ENCODE assay signal across 8 cellular contexts in the genomic region with DNA sequence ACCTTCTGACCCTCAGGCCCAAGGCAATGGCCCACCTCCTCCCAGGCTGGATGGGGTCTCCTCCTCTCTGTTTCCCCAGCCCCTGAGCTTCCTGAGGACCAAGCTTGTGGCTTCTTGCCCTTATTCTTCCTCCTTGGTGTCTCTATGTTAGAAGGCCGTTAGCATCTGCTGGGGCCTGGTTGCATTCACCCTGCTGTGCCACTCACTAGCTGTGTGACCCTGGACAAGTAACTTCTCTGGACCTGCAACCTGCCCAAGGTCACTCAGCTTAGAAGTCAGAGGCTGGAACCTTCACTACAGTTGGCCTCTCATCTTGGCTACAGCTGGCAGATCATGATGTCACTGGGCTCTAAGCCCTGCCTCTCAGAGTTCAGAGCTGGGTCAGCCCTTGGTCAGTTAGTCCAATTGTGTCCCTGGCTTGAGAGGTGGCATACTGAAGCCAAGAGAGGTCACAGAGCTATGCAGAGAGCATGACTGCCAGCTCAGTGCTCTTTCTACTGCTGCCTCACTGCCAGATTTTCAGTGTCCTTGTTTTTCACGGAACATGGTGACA. TPM values are rescaled to one million over a fixed set of nuclear protein-coding genes. Genes with fewer than 3 reads are reported as not detected.
A peak's percentile ranks its signal among the peaks of the same experiment; 100 is the strongest.
DNase-seq lines count a peak whose midpoint lies in the region; ATAC-seq and TF ChIP-seq lines count a peak whose summit lies in the region.

No MANE protein-coding gene starts in this region.

- H3K9me3 ChIP-seq in BLaER1 treated with 17β-estradiol and CSF1 and Interleukin-3, amounts not matched to agents 10 nM and 100 nM (replicated peaks in 1 of 11), result no peaks in the 10 kb centered on the region
- H3K9me3 ChIP-seq in RWPE2 (ENCODE audit: severe bottlenecking) (no peaks in the 10 kb centered on the region), trophoblast cell (ENCODE audit: insufficient read depth, low read depth, low read length) (no peaks in the 10 kb centered on the region)

- peak overlapping the region; percentile 96 to 100 (median 99) for H3K4me2 ChIP-seq in BLaER1 treated with 17β-estradiol and CSF1 and Interleukin-3, amounts not matched to agents 10 nM and 100 nM
- no peak overlapping the region for H3K4me2 ChIP-seq in trophoblast cell (ENCODE audit: low read length)

- H4K8ac ChIP-seq in trophoblast cell (ENCODE audit: low read depth, low read length), result no peak overlapping the region

- H4K91ac ChIP-seq in trophoblast cell (ENCODE audit: low read depth, low read length), result no peak overlapping the region

- H4K20me1 ChIP-seq in BLaER1 treated with 17β-estradiol and CSF1 and Interleukin-3, amounts not matched to agents 10 nM and 100 nM, result 0 out of 22 replicates have a peak, but pooled peaks cover 0 to 6% (median 0%) of the 10 kb centered on the region in 11 experiments

- DNase-seq in RWPE2 (ENCODE audit: low spot score) (peak; percentile 25), fibroblast of mammary gland (ENCODE audit: low read depth) (peak; percentile 86), trophoblast cell (no peak), NOMO-1 (lab: John Stamatoyannopoulos, UW; ENCODE audit: unreplicated experiment in 2 of 2) (no peak), hippocampal formation (lab: John Stamatoyannopoulos, UW) (no peak), NOMO-1 treated with DMSO at 0.1 percent for 48 hours (lab: John Stamatoyannopoulos, UW; ENCODE audit: unreplicated experiment) (no peak)

- no CpG with 5 or more reads among the region's 2 CpGs for WGBS in trophoblast cell (ENCODE audit: extremely low coverage, insufficient coverage, insufficient read length)

- H3K23ac ChIP-seq in trophoblast cell (ENCODE audit: low read length), result peak overlapping the region; percentile 3

- H3K27ac ChIP-seq in BLaER1 treated with 17β-estradiol and CSF1 and Interleukin-3, amounts not matched to agents 10 nM and 100 nM, result peak overlapping the region in 4 of 11 experiments; percentile 30 to 81 (median 71); a peak in 6 of 22 replicates
- H3K27ac ChIP-seq in RWPE2 (ENCODE audit: poor library complexity, severe bottlenecking), result peak overlapping the region; percentile 100
- no peak overlapping the region for H3K27ac ChIP-seq in trophoblast cell (ENCODE audit: low read depth, low read length)

- no peak overlapping the region for H2BK120ac ChIP-seq in trophoblast cell (ENCODE audit: insufficient read depth, low read length, poor library complexity)

- no peak overlapping the region for H3K14ac ChIP-seq in trophoblast cell (ENCODE audit: low read length)

- no peaks in the 10 kb centered on the region for H3K36me3 ChIP-seq in BLaER1 treated with 17β-estradiol and CSF1 and Interleukin-3, amounts not matched to agents 10 nM and 100 nM
- H3K36me3 ChIP-seq in RWPE2 (ENCODE audit: low read depth) (peaks cover 17% of the 10 kb centered on the region), trophoblast cell (ENCODE audit: control insufficient read depth in 1 of 2, insufficient read depth in 2 of 2, low read length in 2 of 2) (no peaks in the 10 kb centered on the region)

- peaks cover 11% of the 10 kb centered on the region for H3K79me1 ChIP-seq in trophoblast cell (ENCODE audit: low read length)

- H2BK12ac ChIP-seq in trophoblast cell (ENCODE audit: low read length), result no peak overlapping the region

- no peak overlapping the region for H2AFZ ChIP-seq in trophoblast cell (ENCODE audit: insufficient read depth, low read length, poor library complexity)

- H3K4me3 ChIP-seq in BLaER1 treated with 17β-estradiol and CSF1 and Interleukin-3, amounts not matched to agents 10 nM and 100 nM, result no peak overlapping the region
- H3K4me3 ChIP-seq in RWPE2 (ENCODE audit: severe bottlenecking), result no peak overlapping the region
- no peak overlapping the region for H3K4me3 ChIP-seq in fibroblast of mammary gland (ENCODE audit: control insufficient read depth, low read depth, low read length)
- no peak overlapping the region for H3K4me3 ChIP-seq in trophoblast cell (ENCODE audit: low read depth, low read length)

- no peak overlapping the region for H3K4ac ChIP-seq in trophoblast cell (ENCODE audit: low read depth, low read length)

- peaks cover 4 to 19% (median 15%) of the 10 kb centered on the region in 11 experiments for H3K27me3 ChIP-seq in BLaER1 treated with 17β-estradiol and CSF1 and Interleukin-3, amounts not matched to agents 10 nM and 100 nM
- H3K27me3 ChIP-seq in RWPE2 (ENCODE audit: insufficient read depth, poor library complexity, severe bottlenecking) (no peaks in the 10 kb centered on the region), trophoblast cell (ENCODE audit: insufficient read depth, low read length) (peaks cover 6% of the 10 kb centered on the region)

- H3K79me2 ChIP-seq in trophoblast cell (ENCODE audit: control insufficient read depth, insufficient read depth, low read length, poor library complexity), result no peaks in the 10 kb centered on the region

- no peak for ATAC-seq in RWPE2 (ENCODE audit: low read depth)
- no peak for ATAC-seq in HG03159 (IDR thresholded peaks at IDR 0.05; ENCODE audit: unreplicated experiment)

- TF ChIP-seq CTCF in RWPE2 (IDR thresholded peaks at IDR 0.05; ENCODE audit: poor library complexity, severe bottlenecking), result no peak
- no peak for TF ChIP-seq CTCF in fibroblast of mammary gland (conservative IDR thresholded peaks at IDR 0.05; ENCODE audit: control insufficient read depth, insufficient read depth, low read depth, low read length)

- no peak overlapping the region for H4K12ac ChIP-seq in trophoblast cell (ENCODE audit: low read depth, low read length)

- H3K18ac ChIP-seq in trophoblast cell (ENCODE audit: low read length), result no peak overlapping the region

- H2AK5ac ChIP-seq in trophoblast cell (ENCODE audit: low read length), result no peak overlapping the region

- H2BK5ac ChIP-seq in trophoblast cell (ENCODE audit: low read depth, low read length, poor library complexity), result no peak overlapping the region

- peaks cover 42 to 49% (median 48%) of the 10 kb centered on the region in 10 experiments for H3K4me1 ChIP-seq in BLaER1 treated with 17β-estradiol and CSF1 and Interleukin-3, amounts not matched to agents 10 nM and 100 nM
- H3K4me1 ChIP-seq in RWPE2 (ENCODE audit: insufficient read depth, poor library complexity, severe bottlenecking) (peaks cover 69% of the 10 kb centered on the region), trophoblast cell (ENCODE audit: control insufficient read depth in 1 of 2, insufficient read depth in 2 of 2, low read length in 2 of 2) (peaks cover 27 to 31% of the 10 kb centered on the region in 2 experiments)

- peak overlapping the region in 3 of 11 experiments; percentile 18 to 71 (median 70); a peak in 2 of 22 replicates for H3K9ac ChIP-seq in BLaER1 treated with 17β-estradiol and CSF1 and Interleukin-3, amounts not matched to agents 10 nM and 100 nM
- no peak overlapping the region for H3K9ac ChIP-seq in trophoblast cell (ENCODE audit: low read length)

RNA-seq across cellular contexts. Expression of a gene that starts 3.0 kb away (rescaled TPM):
- polyA plus RNA-seq in trophoblast cell (2013), result 236 and 279 TPM in 2 replicates

RNA-seq across cellular contexts. Expression of a gene that starts 14.2 kb away (rescaled TPM):
- polyA plus RNA-seq in trophoblast cell (2013), result 64.0 and 71.5 TPM in 2 replicates

RNA-seq across cellular contexts. Expression of a gene that starts 21.1 kb away (rescaled TPM):
- polyA plus RNA-seq in trophoblast cell (2013), result 0.70 and 1.2 TPM in 2 replicates

RNA-seq across cellular contexts. Expression of a gene that starts 22.0 kb away (rescaled TPM):
- polyA plus RNA-seq in trophoblast cell (2013), result not detected in 2 replicates

RNA-seq across cellular contexts. Expression of a gene that starts 27.1 kb away (rescaled TPM):
- polyA plus RNA-seq in trophoblast cell (2013), result 0.33 and 0.39 TPM in 2 replicates

Comparison
In these comparisons a context has a peak if more than half of its experiments do, and no peak if none do; other contexts are left out.
1. DNase-seq: peak in RWPE2 (single experiment) and fibroblast of mammary gland (single experiment); none in trophoblast cell (0 of 2), NOMO-1 (0 of 2), hippocampal formation (0 of 2) and NOMO-1 treated with DMSO at 0.1 percent for 48 hours (single experiment).